In the genomic region with DNA sequence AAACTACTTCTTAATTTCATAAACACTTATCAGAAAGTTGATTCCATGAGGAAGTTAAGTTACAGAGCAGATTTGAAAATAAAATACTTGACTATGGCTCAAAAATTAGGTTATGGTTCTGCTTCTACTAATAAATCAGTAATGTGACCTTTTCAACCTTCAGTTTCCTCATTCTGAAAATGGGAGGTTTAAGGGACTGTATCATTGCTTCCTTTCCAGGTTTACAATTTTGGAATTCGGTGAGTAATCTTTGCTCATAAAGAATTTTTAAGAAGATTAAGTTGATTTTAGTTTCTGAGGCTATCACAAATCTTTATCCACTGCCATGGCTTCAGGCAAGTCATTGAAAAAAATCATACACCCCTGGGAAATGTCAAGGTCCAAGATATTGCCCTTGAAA, we compare ENCODE assay signal across 25 cellular contexts.
"Had no signal": no experiment of that assay in that cellular context is flagged by ENCODE, and none has a peak within 500 bp of the region (broad histone marks: within the 10 kb centered on the region; RNA-seq: fewer than 3 reads in every experiment).

No MANE protein-coding gene starts in this region.

- H3K4me1 Mint-ChIP-seq: immature natural killer cell; memory B cell; natural killer cell; stimulated activated effector memory CD8-positive, alpha-beta T cell treated with anti-CD3 and anti-CD28 coated beads, Interleukin-12 subunit alpha, Interleukin-12 subunit beta, amount 100 ng/mL, for 72 hours had no signal

- H3K27ac Mint-ChIP-seq: immature natural killer cell; memory B cell; natural killer cell; stimulated activated effector memory CD8-positive, alpha-beta T cell treated with anti-CD3 and anti-CD28 coated beads, Interleukin-12 subunit alpha, Interleukin-12 subunit beta, amount 100 ng/mL, for 72 hours had no signal

- H3K4me3 Mint-ChIP-seq: immature natural killer cell; memory B cell; natural killer cell; stimulated activated effector memory CD8-positive, alpha-beta T cell treated with anti-CD3 and anti-CD28 coated beads, Interleukin-12 subunit alpha, Interleukin-12 subunit beta, amount 100 ng/mL, for 72 hours had no signal

- H3K27ac ChIP-seq: coronary artery, epithelial cell of prostate, lower lobe of right lung, ovary, psoas muscle, right lobe of liver, stomach, thyroid gland, vagina had no signal

- H3K36me3 ChIP-seq: lower lobe of right lung, ovary, right lobe of liver, stomach, thyroid gland, vagina had no signal

- H3K9me3 ChIP-seq: lower lobe of right lung, ovary, psoas muscle, right lobe of liver, thyroid gland, vagina had no signal

- H3K27me3 Mint-ChIP-seq: memory B cell had no signal

- DNase-seq: effector CD4-positive, alpha-beta T cell; hypothalamus; immature natural killer cell; left ventricle myocardium superior; lower lobe of right lung; natural killer cell; occipital lobe; ovary; posterior cingulate gyrus; psoas muscle; retina; right lobe of liver; small intestine; stimulated activated CD4-positive, alpha-beta T cell treated with anti-CD3 and anti-CD28 coated beads, Interleukin-1b, Interleukin-23, amount 100 ng/mL, for 48 hours; stimulated activated CD4-positive, alpha-beta T cell treated with anti-CD3 and anti-CD28 coated beads, Interleukin-4, amount 100 ng/mL, for 1 hour; stimulated activated naive CD4-positive, alpha-beta T cell treated with Interleukin-2 at 50 U/mL for 16 hours; stomach; thyroid gland; trophoblast cell had no signal

- ATAC-seq: esophagus mucosa; left ventricle myocardium superior; lower lobe of right lung; natural killer cell; psoas muscle; right lobe of liver; stimulated activated effector memory CD8-positive, alpha-beta T cell treated with anti-CD3 and anti-CD28 coated beads, Interleukin-12 subunit alpha, Interleukin-12 subunit beta, amount 100 ng/mL, for 72 hours had no signal

- H3K4me3 ChIP-seq: coronary artery, lower lobe of right lung, ovary, psoas muscle, right lobe of liver, stomach, thyroid gland, vagina had no signal

- H3K27me3 ChIP-seq: ovary, right lobe of liver, stomach, thyroid gland, vagina had no signal

- H3K36me3 Mint-ChIP-seq: immature natural killer cell; memory B cell; natural killer cell; stimulated activated effector memory CD8-positive, alpha-beta T cell treated with anti-CD3 and anti-CD28 coated beads, Interleukin-12 subunit alpha, Interleukin-12 subunit beta, amount 100 ng/mL, for 72 hours had no signal

- H3K4me1 ChIP-seq: lower lobe of right lung, psoas muscle, right lobe of liver, stomach, thyroid gland, vagina had no signal
